12 cellular contexts compared by ENCODE assay signal in the genomic region with DNA sequence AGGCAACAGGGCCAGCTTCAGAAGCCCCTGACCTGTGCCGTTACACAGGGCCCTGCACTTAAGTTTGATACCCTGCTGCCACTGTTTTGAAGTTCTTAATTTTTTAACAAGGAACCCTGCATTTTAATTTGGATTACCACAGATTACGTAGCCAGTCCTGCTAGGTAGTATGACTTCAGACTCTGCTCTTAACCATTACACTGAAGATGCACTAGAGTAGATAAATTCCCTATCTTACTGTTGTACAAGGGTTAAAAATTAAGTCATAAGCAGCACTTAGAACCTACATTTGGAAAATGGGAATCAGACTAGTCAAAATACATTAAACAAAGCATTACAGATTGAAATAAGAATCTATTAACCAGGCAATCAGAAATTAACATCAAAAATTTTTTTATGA. TPM values are rescaled to one million over a fixed set of nuclear protein-coding genes. Genes with fewer than 3 reads are reported as not detected.
DNase-seq lines count a peak whose midpoint lies in the region; ATAC-seq and TF ChIP-seq lines count a peak whose summit lies in the region.
"Had no signal": no experiment of that assay in that cellular context is flagged by ENCODE, and none has a peak within 500 bp of the region (broad histone marks: within the 10 kb centered on the region; RNA-seq: fewer than 3 reads in every experiment).

No MANE protein-coding gene starts in this region.

- peaks cover 18% of the 10 kb centered on the region; the same call in 1 of the 2 replicates for H4K20me1 ChIP-seq in BLaER1

- H3K4me1 ChIP-seq in BLaER1 (peaks cover 34% of the 10 kb centered on the region), right lobe of liver (peaks cover 0 to 19% (median 6%) of the 10 kb centered on the region in 4 donors)

- 0 out of 2 replicates have a peak, but pooled peaks cover 5% of the 10 kb centered on the region for H3K36me3 ChIP-seq in BLaER1
- no peaks in the 10 kb centered on the region for H3K36me3 ChIP-seq in right lobe of liver
- H3K36me3 ChIP-seq: upper lobe of right lung had no signal

- intact Hi-C loops in right lobe of liver (cut with DNase I) (no loop called here), CD14-positive monocyte (cut with micrococcal nuclease) (no loop called here)

- TF ChIP-seq CTCF in HFF-Myc (IDR thresholded peaks at IDR 0.05; ENCODE audit: low read depth, low read length, missing control alignments) (no peak), right lobe of liver (IDR thresholded peaks at IDR 0.05) (no peak), CD14-positive monocyte (IDR thresholded peaks at IDR 0.05) (no peak)

- H3K4me3 ChIP-seq in BLaER1 (no peak overlapping the region), HFF-Myc (replicated peaks; ENCODE audit: low read depth, low read length) (peak overlapping the region; percentile 91), right lobe of liver (peak overlapping the region; percentile 8 to 81 (median 75))
- H3K4me3 ChIP-seq: lung, upper lobe of right lung had no signal

- peaks cover 26% of the 10 kb centered on the region for H3K4me1 Mint-ChIP-seq in activated T-helper 17 cell treated with anti-CD3 and anti-CD28 coated beads, Interleukin-2, amount 50 U/mL, for 72 hours
- H3K4me1 Mint-ChIP-seq in CD14-positive monocyte = peaks cover 18% of the 10 kb centered on the region

- WGBS in right lobe of liver (ENCODE audit: insufficient coverage, low coverage, low lambda C conversion rate, missing lambda C conversion rate) = 41% methylated on average over 2 of the region's 2 CpGs

- H3K27ac ChIP-seq in BLaER1 (no peak overlapping the region), right lobe of liver (peak overlapping the region in 2 of 3 donors; percentile 7 to 84)
- H3K27ac ChIP-seq: RWPE1, upper lobe of right lung had no signal

- H3K9me3 ChIP-seq in BLaER1 = no peaks in the 10 kb centered on the region
- H3K9me3 ChIP-seq in right lobe of liver = no peaks in the 10 kb centered on the region
- H3K9me3 ChIP-seq: upper lobe of right lung had no signal

- H3K27me3 Mint-ChIP-seq in activated T-helper 17 cell treated with anti-CD3 and anti-CD28 coated beads, Interleukin-2, amount 50 U/mL, for 72 hours = no peaks in the 10 kb centered on the region
- peaks cover 0 to 6% (median 0%) of the 10 kb centered on the region in 3 donors for H3K27me3 Mint-ChIP-seq in CD14-positive monocyte (ENCODE audit: low read depth in 3 of 3)

- H3K4me2 ChIP-seq in BLaER1 = peak overlapping the region; percentile 92

- no peak for DNase-seq in HFF-Myc (ENCODE audit: extremely low read depth, low read depth)
- DNase-seq in right lobe of liver = no peak
- DNase-seq in NOMO-1 (lab: John Stamatoyannopoulos, UW; ENCODE audit: unreplicated experiment in 2 of 2) = no peak
- no peak for DNase-seq in T-helper 1 cell
- DNase-seq in CD14-positive monocyte (ENCODE audit: low spot score) = no peak
- DNase-seq: head of caudate nucleus, upper lobe of right lung had no signal

- H3K36me3 Mint-ChIP-seq in activated T-helper 17 cell treated with anti-CD3 and anti-CD28 coated beads, Interleukin-2, amount 50 U/mL, for 72 hours (ENCODE audit: low read depth) = peaks cover 8% of the 10 kb centered on the region
- H3K36me3 Mint-ChIP-seq in CD14-positive monocyte = peaks cover 2 to 4% of the 10 kb centered on the region in 2 donors

- no peak overlapping the region for H3K9ac ChIP-seq in BLaER1

- no peak overlapping the region for H3K27ac Mint-ChIP-seq in activated T-helper 17 cell treated with anti-CD3 and anti-CD28 coated beads, Interleukin-2, amount 50 U/mL, for 72 hours
- H3K27ac Mint-ChIP-seq in CD14-positive monocyte = no peak overlapping the region

- H3K9me3 Mint-ChIP-seq in activated T-helper 17 cell treated with anti-CD3 and anti-CD28 coated beads, Interleukin-2, amount 50 U/mL, for 72 hours = no peaks in the 10 kb centered on the region
- no peaks in the 10 kb centered on the region for H3K9me3 Mint-ChIP-seq in CD14-positive monocyte

- no peak for ATAC-seq in activated T-helper 17 cell treated with anti-CD3 and anti-CD28 coated beads, Interleukin-2, amount 50 U/mL, for 72 hours (replicated peaks)
- ATAC-seq in right lobe of liver = no peak
- ATAC-seq in HG03457 (IDR thresholded peaks at IDR 0.05; ENCODE audit: unreplicated experiment) = no peak
- ATAC-seq: upper lobe of right lung had no signal

- H3K4me3 Mint-ChIP-seq in activated T-helper 17 cell treated with anti-CD3 and anti-CD28 coated beads, Interleukin-2, amount 50 U/mL, for 72 hours = peak overlapping the region; percentile 96
- H3K4me3 Mint-ChIP-seq in CD14-positive monocyte = no peak overlapping the region

- H3K27me3 ChIP-seq in BLaER1 (no peaks in the 10 kb centered on the region), right lobe of liver (no peaks in the 10 kb centered on the region)
- H3K27me3 ChIP-seq: upper lobe of right lung had no signal

- no peak for TF ChIP-seq POLR2A in right lobe of liver (IDR thresholded peaks at IDR 0.05)

RNA-seq across cellular contexts. Expression of gene GNPNAT1, which starts 2.3 kb away (rescaled TPM):
- 10 to 100 TPM; 18.7 to 38.7 TPM for total RNA-seq in activated T-helper 17 cell treated with anti-CD3 and anti-CD28 coated beads, Interleukin-2, amount 50 U/mL, for 72 hours
- total RNA-seq in right lobe of liver = 10 to 100 TPM; 31.4 to 47.6 (median 43.2) TPM
- 1 to 10 TPM; 1.9 to 3.1 TPM for polyA plus RNA-seq in CD14-positive monocyte

RNA-seq across cellular contexts. Expression of gene STYX, which starts 59.2 kb away (rescaled TPM):
- total RNA-seq in activated T-helper 17 cell treated with anti-CD3 and anti-CD28 coated beads, Interleukin-2, amount 50 U/mL, for 72 hours = 10 to 100 TPM; 13.4 to 14.0 TPM
- 10 to 100 TPM; 10.1 to 18.3 (median 13.1) TPM for total RNA-seq in right lobe of liver
- polyA plus RNA-seq in CD14-positive monocyte = 10 to 100 TPM; 12.0 to 16.7 TPM
